ENCODE assay signal across 1 cellular context in the genomic region with DNA sequence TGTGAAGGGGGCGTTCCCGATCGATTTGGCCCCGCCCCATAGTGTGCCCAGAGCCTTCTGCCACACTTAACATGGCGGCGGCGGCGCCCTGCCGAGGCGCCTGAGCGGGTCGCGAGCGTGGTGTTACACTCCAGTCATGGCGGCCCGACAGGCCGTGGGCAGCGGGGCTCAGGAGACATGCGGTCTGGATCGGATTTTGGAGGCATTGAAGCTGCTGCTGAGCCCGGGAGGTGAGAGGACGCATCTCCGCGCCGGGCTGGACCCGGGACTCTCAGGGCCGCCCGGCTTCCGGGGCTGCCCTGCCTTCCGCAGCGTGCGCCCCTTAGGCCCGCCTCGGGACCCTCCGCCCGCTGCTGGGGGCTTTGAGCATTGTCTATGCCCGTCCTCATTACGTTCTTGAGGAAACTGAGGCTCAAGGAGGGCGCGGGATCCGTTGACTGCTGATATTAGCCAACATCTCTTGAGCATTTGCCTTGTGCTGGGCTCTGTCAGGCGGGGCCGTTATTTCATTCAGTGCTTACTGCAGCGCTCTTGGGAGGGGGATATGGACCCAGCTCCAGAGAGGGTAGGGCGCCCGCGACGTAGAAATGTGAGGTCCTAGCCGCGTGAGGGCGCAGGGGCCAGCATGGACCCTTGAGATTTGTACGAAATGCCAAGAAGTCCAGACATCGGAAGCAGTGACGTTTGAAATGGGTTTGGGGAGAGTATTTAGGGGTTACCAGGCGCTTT.
TF ChIP-seq lines count a peak whose summit lies in the region.

A gene (plus strand): TSS at position 50 of the 729 bp plus-strand sequence. CDS start 87 bp downstream, at position 137.

TF ChIP-seq in K562, 482 proteins besides CTCF, POLR2A, EP300 and RAD21 (continued from another document and continues in another):
- TF ChIP-seq, protein P1, sequence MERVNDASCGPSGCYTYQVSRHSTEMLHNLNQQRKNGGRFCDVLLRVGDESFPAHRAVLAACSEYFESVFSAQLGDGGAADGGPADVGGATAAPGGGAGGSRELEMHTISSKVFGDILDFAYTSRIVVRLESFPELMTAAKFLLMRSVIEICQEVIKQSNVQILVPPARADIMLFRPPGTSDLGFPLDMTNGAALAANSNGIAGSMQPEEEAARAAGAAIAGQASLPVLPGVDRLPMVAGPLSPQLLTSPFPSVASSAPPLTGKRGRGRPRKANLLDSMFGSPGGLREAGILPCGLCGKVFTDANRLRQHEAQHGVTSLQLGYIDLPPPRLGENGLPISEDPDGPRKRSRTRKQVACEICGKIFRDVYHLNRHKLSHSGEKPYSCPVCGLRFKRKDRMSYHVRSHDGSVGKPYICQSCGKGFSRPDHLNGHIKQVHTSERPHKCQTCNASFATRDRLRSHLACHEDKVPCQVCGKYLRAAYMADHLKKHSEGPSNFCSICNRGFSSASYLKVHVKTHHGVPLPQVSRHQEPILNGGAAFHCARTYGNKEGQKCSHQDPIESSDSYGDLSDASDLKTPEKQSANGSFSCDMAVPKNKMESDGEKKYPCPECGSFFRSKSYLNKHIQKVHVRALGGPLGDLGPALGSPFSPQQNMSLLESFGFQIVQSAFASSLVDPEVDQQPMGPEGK (CRISPR knock-in tag; IDR thresholded peaks at IDR 0.05; ENCODE audit: borderline replicate concordance) = no peak
- TF ChIP-seq NONO (IDR thresholded peaks at IDR 0.05; ENCODE audit: low read depth in 2 of 2, low read length in 1 of 2) = peak in 1 of 2 experiments; percentile 76; a peak in 1 of 4 replicates
- peak; percentile 76 for TF ChIP-seq TAF7 (tag; IDR thresholded peaks at IDR 0.05)
- 0 out of 2 replicates have a peak, but pooled peaks have one; percentile 11 for TF ChIP-seq CHD2 (IDR thresholded peaks at IDR 0.05; ENCODE audit: low read depth, low read length)
- TF ChIP-seq, protein P2, sequence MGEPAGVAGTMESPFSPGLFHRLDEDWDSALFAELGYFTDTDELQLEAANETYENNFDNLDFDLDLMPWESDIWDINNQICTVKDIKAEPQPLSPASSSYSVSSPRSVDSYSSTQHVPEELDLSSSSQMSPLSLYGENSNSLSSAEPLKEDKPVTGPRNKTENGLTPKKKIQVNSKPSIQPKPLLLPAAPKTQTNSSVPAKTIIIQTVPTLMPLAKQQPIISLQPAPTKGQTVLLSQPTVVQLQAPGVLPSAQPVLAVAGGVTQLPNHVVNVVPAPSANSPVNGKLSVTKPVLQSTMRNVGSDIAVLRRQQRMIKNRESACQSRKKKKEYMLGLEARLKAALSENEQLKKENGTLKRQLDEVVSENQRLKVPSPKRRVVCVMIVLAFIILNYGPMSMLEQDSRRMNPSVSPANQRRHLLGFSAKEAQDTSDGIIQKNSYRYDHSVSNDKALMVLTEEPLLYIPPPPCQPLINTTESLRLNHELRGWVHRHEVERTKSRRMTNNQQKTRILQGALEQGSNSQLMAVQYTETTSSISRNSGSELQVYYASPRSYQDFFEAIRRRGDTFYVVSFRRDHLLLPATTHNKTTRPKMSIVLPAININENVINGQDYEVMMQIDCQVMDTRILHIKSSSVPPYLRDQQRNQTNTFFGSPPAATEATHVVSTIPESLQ (CRISPR knock-in tag; IDR thresholded peaks at IDR 0.05) = no peak
- no peak for TF ChIP-seq NFATC3 (IDR thresholded peaks at IDR 0.05)
- TF ChIP-seq ZZZ3 (IDR thresholded peaks at IDR 0.05) = no peak
- TF ChIP-seq TAF9B (IDR thresholded peaks at IDR 0.05; ENCODE audit: partially characterized antibody) = peak; percentile 72
- TF ChIP-seq, protein P3, sequence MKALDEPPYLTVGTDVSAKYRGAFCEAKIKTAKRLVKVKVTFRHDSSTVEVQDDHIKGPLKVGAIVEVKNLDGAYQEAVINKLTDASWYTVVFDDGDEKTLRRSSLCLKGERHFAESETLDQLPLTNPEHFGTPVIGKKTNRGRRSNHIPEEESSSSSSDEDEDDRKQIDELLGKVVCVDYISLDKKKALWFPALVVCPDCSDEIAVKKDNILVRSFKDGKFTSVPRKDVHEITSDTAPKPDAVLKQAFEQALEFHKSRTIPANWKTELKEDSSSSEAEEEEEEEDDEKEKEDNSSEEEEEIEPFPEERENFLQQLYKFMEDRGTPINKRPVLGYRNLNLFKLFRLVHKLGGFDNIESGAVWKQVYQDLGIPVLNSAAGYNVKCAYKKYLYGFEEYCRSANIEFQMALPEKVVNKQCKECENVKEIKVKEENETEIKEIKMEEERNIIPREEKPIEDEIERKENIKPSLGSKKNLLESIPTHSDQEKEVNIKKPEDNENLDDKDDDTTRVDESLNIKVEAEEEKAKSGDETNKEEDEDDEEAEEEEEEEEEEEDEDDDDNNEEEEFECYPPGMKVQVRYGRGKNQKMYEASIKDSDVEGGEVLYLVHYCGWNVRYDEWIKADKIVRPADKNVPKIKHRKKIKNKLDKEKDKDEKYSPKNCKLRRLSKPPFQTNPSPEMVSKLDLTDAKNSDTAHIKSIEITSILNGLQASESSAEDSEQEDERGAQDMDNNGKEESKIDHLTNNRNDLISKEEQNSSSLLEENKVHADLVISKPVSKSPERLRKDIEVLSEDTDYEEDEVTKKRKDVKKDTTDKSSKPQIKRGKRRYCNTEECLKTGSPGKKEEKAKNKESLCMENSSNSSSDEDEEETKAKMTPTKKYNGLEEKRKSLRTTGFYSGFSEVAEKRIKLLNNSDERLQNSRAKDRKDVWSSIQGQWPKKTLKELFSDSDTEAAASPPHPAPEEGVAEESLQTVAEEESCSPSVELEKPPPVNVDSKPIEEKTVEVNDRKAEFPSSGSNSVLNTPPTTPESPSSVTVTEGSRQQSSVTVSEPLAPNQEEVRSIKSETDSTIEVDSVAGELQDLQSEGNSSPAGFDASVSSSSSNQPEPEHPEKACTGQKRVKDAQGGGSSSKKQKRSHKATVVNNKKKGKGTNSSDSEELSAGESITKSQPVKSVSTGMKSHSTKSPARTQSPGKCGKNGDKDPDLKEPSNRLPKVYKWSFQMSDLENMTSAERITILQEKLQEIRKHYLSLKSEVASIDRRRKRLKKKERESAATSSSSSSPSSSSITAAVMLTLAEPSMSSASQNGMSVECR (CRISPR knock-in tag; IDR thresholded peaks at IDR 0.05) = peak; percentile 69; the same call in 1 of the 2 replicates
- 0 out of 2 replicates have a peak, but pooled peaks have one; percentile 36 for TF ChIP-seq EGR1 (conservative IDR thresholded peaks at IDR 0.05)
- TF ChIP-seq SIN3B (IDR thresholded peaks at IDR 0.05; ENCODE audit: low read depth) = 0 out of 2 replicates have a peak, but pooled peaks have one; percentile 34
- TF ChIP-seq ZNF436 (CRISPR knock-in tag; IDR thresholded peaks at IDR 0.05) = no peak
- TF ChIP-seq, protein P4, sequence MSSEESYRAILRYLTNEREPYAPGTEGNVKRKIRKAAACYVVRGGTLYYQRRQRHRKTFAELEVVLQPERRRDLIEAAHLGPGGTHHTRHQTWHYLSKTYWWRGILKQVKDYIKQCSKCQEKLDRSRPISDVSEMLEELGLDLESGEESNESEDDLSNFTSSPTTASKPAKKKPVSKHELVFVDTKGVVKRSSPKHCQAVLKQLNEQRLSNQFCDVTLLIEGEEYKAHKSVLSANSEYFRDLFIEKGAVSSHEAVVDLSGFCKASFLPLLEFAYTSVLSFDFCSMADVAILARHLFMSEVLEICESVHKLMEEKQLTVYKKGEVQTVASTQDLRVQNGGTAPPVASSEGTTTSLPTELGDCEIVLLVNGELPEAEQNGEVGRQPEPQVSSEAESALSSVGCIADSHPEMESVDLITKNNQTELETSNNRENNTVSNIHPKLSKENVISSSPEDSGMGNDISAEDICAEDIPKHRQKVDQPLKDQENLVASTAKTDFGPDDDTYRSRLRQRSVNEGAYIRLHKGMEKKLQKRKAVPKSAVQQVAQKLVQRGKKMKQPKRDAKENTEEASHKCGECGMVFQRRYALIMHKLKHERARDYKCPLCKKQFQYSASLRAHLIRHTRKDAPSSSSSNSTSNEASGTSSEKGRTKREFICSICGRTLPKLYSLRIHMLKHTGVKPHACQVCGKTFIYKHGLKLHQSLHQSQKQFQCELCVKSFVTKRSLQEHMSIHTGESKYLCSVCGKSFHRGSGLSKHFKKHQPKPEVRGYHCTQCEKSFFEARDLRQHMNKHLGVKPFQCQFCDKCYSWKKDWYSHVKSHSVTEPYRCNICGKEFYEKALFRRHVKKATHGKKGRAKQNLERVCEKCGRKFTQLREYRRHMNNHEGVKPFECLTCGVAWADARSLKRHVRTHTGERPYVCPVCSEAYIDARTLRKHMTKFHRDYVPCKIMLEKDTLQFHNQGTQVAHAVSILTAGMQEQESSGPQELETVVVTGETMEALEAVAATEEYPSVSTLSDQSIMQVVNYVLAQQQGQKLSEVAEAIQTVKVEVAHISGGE (CRISPR knock-in tag; IDR thresholded peaks at IDR 0.05) = peak in 1 of 3 experiments; percentile 86; a peak in 2 of 6 replicates
- TF ChIP-seq HNRNPLL (IDR thresholded peaks at IDR 0.05; ENCODE audit: low read depth, low read length, poor library complexity, severe bottlenecking) = peak; percentile 53
- no peak for TF ChIP-seq TARDBP (IDR thresholded peaks at IDR 0.05)
- TF ChIP-seq THRAP3 (IDR thresholded peaks at IDR 0.05; ENCODE audit: borderline replicate concordance) = no peak
- TF ChIP-seq, protein P5, sequence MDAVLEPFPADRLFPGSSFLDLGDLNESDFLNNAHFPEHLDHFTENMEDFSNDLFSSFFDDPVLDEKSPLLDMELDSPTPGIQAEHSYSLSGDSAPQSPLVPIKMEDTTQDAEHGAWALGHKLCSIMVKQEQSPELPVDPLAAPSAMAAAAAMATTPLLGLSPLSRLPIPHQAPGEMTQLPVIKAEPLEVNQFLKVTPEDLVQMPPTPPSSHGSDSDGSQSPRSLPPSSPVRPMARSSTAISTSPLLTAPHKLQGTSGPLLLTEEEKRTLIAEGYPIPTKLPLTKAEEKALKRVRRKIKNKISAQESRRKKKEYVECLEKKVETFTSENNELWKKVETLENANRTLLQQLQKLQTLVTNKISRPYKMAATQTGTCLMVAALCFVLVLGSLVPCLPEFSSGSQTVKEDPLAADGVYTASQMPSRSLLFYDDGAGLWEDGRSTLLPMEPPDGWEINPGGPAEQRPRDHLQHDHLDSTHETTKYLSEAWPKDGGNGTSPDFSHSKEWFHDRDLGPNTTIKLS (IDR thresholded peaks at IDR 0.05; ENCODE audit: borderline replicate concordance, low read depth) = peak; percentile 34; the same call in 1 of the 2 replicates
- TF ChIP-seq, protein P6, sequence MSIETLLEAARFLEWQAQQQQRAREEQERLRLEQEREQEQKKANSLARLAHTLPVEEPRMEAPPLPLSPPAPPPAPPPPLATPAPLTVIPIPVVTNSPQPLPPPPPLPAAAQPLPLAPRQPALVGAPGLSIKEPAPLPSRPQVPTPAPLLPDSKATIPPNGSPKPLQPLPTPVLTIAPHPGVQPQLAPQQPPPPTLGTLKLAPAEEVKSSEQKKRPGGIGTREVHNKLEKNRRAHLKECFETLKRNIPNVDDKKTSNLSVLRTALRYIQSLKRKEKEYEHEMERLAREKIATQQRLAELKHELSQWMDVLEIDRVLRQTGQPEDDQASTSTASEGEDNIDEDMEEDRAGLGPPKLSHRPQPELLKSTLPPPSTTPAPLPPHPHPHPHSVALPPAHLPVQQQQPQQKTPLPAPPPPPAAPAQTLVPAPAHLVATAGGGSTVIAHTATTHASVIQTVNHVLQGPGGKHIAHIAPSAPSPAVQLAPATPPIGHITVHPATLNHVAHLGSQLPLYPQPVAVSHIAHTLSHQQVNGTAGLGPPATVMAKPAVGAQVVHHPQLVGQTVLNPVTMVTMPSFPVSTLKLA (conservative IDR thresholded peaks at IDR 0.05) = peak; percentile 67 to 86
- TF ChIP-seq, protein P7, sequence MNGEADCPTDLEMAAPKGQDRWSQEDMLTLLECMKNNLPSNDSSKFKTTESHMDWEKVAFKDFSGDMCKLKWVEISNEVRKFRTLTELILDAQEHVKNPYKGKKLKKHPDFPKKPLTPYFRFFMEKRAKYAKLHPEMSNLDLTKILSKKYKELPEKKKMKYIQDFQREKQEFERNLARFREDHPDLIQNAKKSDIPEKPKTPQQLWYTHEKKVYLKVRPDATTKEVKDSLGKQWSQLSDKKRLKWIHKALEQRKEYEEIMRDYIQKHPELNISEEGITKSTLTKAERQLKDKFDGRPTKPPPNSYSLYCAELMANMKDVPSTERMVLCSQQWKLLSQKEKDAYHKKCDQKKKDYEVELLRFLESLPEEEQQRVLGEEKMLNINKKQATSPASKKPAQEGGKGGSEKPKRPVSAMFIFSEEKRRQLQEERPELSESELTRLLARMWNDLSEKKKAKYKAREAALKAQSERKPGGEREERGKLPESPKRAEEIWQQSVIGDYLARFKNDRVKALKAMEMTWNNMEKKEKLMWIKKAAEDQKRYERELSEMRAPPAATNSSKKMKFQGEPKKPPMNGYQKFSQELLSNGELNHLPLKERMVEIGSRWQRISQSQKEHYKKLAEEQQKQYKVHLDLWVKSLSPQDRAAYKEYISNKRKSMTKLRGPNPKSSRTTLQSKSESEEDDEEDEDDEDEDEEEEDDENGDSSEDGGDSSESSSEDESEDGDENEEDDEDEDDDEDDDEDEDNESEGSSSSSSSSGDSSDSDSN (IDR thresholded peaks at IDR 0.05; ENCODE audit: borderline replicate concordance in 1 of 2, low read depth in 2 of 2, low read length in 2 of 2) = no peak
- TF ChIP-seq ZNF75A (CRISPR knock-in tag; IDR thresholded peaks at IDR 0.05) = no peak
- TF ChIP-seq FOXK1 (CRISPR knock-in tag; IDR thresholded peaks at IDR 0.05; ENCODE audit: borderline replicate concordance) = 0 out of 2 replicates have a peak, but pooled peaks have one; percentile 26
- peak; percentile 68 for TF ChIP-seq CREM (IDR thresholded peaks at IDR 0.05; ENCODE audit: low read depth)
- TF ChIP-seq ELF1 (tag; IDR thresholded peaks at IDR 0.05) = peak; percentile 85
- no peak for TF ChIP-seq NBN (IDR thresholded peaks at IDR 0.05; ENCODE audit: low read depth)
- TF ChIP-seq TEAD1 (CRISPR knock-in tag; IDR thresholded peaks at IDR 0.05) = peak in 1 of 2 experiments; percentile 35; a peak in 1 of 4 replicates
- no peak for TF ChIP-seq MAFK (IDR thresholded peaks at IDR 0.05; ENCODE audit: low read length)
- TF ChIP-seq TAF1 (IDR thresholded peaks at IDR 0.05; ENCODE audit: control insufficient read depth, extremely low read depth, insufficient read depth, low read length, severe bottlenecking) = peak; percentile 88
- TF ChIP-seq SP1 (CRISPR knock-in tag; IDR thresholded peaks at IDR 0.05) = peak; percentile 64; the same call in 1 of the 2 replicates
- TF ChIP-seq, protein P8, sequence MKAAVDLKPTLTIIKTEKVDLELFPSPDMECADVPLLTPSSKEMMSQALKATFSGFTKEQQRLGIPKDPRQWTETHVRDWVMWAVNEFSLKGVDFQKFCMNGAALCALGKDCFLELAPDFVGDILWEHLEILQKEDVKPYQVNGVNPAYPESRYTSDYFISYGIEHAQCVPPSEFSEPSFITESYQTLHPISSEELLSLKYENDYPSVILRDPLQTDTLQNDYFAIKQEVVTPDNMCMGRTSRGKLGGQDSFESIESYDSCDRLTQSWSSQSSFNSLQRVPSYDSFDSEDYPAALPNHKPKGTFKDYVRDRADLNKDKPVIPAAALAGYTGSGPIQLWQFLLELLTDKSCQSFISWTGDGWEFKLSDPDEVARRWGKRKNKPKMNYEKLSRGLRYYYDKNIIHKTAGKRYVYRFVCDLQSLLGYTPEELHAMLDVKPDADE (conservative IDR thresholded peaks at IDR 0.05; ENCODE audit: control insufficient read depth, low read depth, low read length) = peak; percentile 74; the same call in 1 of the 2 replicates
- TF ChIP-seq ZBTB7A (IDR thresholded peaks at IDR 0.05; ENCODE audit: borderline replicate concordance, control insufficient read depth, low read depth, low read length) = peak; percentile 91; the same call in 1 of the 2 replicates
- no peak for TF ChIP-seq ILK (tag; IDR thresholded peaks at IDR 0.05; ENCODE audit: borderline replicate concordance, low read depth)
- TF ChIP-seq, protein P9, sequence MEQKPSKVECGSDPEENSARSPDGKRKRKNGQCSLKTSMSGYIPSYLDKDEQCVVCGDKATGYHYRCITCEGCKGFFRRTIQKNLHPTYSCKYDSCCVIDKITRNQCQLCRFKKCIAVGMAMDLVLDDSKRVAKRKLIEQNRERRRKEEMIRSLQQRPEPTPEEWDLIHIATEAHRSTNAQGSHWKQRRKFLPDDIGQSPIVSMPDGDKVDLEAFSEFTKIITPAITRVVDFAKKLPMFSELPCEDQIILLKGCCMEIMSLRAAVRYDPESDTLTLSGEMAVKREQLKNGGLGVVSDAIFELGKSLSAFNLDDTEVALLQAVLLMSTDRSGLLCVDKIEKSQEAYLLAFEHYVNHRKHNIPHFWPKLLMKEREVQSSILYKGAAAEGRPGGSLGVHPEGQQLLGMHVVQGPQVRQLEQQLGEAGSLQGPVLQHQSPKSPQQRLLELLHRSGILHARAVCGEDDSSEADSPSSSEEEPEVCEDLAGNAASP (IDR thresholded peaks at IDR 0.05) = no peak
